In genomic region chr2:241942416-241943208, GRCh38 we compare ENCODE assay signal across 21 cellular contexts.
"Had no signal": no experiment of that assay in that cellular context is flagged by ENCODE, and none has a peak within 500 bp of the region (broad histone marks: within the 10 kb centered on the region; RNA-seq: fewer than 3 reads in every experiment).

No MANE protein-coding gene starts in this region.

- H3K27me3 Mint-ChIP-seq: activated naive CD8-positive, alpha-beta T cell treated with anti-CD3 and anti-CD28 coated beads for 36 hours; effector memory CD8-positive, alpha-beta T cell; stimulated activated naive CD8-positive, alpha-beta T cell treated with anti-CD3 and anti-CD28 coated beads, Interleukin-15, Interleukin-2, amounts not matched to agents 100 ng/mL and 50 ng/mL, for 24 hours had no signal

- H3K9me3 ChIP-seq: breast epithelium, colonic mucosa, esophagus muscularis mucosa, left lung, prostate gland, suprapubic skin, tibial nerve, uterus had no signal

- H3K27me3 ChIP-seq: breast epithelium, colonic mucosa, dorsolateral prefrontal cortex, left lung, suprapubic skin, tibial nerve, uterus had no signal

- H3K27ac ChIP-seq: breast epithelium, colonic mucosa, dorsolateral prefrontal cortex, esophagus muscularis mucosa, left lung, prostate gland, suprapubic skin, tibial nerve, VCaP had no signal

- DNase-seq: activated CD4-positive, alpha-beta T cell treated with anti-CD3 and anti-CD28 coated beads for 1 hour; activated naive CD4-positive, alpha-beta T cell treated with Interleukin-2 at 50 U/mL for 16 hours; activated naive CD8-positive, alpha-beta T cell treated with anti-CD3 and anti-CD28 coated beads for 36 hours; activated T-cell treated with anti-CD3 and anti-CD28 coated beads, Interleukin-2, amount 50 U/mL, for 1 hour; colonic mucosa; effector memory CD8-positive, alpha-beta T cell; hippocampal formation; kidney glomerular epithelial cell; left lung; stimulated activated CD4-positive, alpha-beta T cell treated with anti-CD3 and anti-CD28 coated beads, Interleukin-12 subunit alpha, Interleukin-12 subunit beta, amount 100 ng/mL, for 4 hours; T-helper 2 cell had no signal

- H3K4me3 Mint-ChIP-seq: activated naive CD8-positive, alpha-beta T cell treated with anti-CD3 and anti-CD28 coated beads for 36 hours; effector memory CD8-positive, alpha-beta T cell; neural crest cell; stimulated activated naive CD8-positive, alpha-beta T cell treated with anti-CD3 and anti-CD28 coated beads, Interleukin-15, Interleukin-2, amounts not matched to agents 100 ng/mL and 50 ng/mL, for 24 hours had no signal

- H3K27ac Mint-ChIP-seq: activated naive CD8-positive, alpha-beta T cell treated with anti-CD3 and anti-CD28 coated beads for 36 hours; effector memory CD8-positive, alpha-beta T cell; stimulated activated naive CD8-positive, alpha-beta T cell treated with anti-CD3 and anti-CD28 coated beads, Interleukin-15, Interleukin-2, amounts not matched to agents 100 ng/mL and 50 ng/mL, for 24 hours had no signal

- H3K9me3 Mint-ChIP-seq: effector memory CD8-positive, alpha-beta T cell had no signal

- ATAC-seq: effector memory CD8-positive, alpha-beta T cell had no signal

- H3K36me3 ChIP-seq: breast epithelium, colonic mucosa, esophagus muscularis mucosa, left lung, prostate gland, suprapubic skin, tibial nerve, uterus had no signal

- H3K4me1 ChIP-seq: breast epithelium, colonic mucosa, esophagus muscularis mucosa, left lung, prostate gland had no signal

- H3K4me3 ChIP-seq: breast epithelium, colonic mucosa, dorsolateral prefrontal cortex, esophagus muscularis mucosa, left lung, prostate gland, suprapubic skin, tibial nerve, uterus had no signal
